ENCODE assay signal across 1 cellular context in genomic region chr7:128389815-128390329, GRCh38.
TF ChIP-seq lines count a peak whose summit lies in the region.

No MANE protein-coding gene starts in this region.

TF ChIP-seq in HepG2, 621 proteins besides CTCF, POLR2A, EP300 and RAD21:
- TF ChIP-seq SRY (CRISPR knock-in tag; IDR thresholded peaks at IDR 0.05) (0 out of 2 replicates have a peak, but pooled peaks have one; percentile 29), MATR3 (CRISPR knock-in tag; IDR thresholded peaks at IDR 0.05) (no peak), ZNF24 (IDR thresholded peaks at IDR 0.05) (no peak)
TF ChIP-seq in HepG2: peak in this region for 1.
